Comparison of ENCODE assay signal across 9 cellular contexts in genomic region chr1:180533571-180533987, GRCh38. TPM values are rescaled to one million over a fixed set of nuclear protein-coding genes. Genes with fewer than 3 reads are reported as not detected.
DNase-seq lines count a peak whose midpoint lies in the region; ATAC-seq, FAIRE-seq and TF ChIP-seq lines count a peak whose summit lies in the region.
"Had no signal": no experiment of that assay in that cellular context is flagged by ENCODE, and none has a peak within 500 bp of the region (broad histone marks: within the 10 kb centered on the region; RNA-seq: fewer than 3 reads in every experiment).

No MANE protein-coding gene starts in this region.

- no peak overlapping the region for H3K27ac ChIP-seq in KMS-11
- no peak overlapping the region for H3K27ac ChIP-seq in testis

- H3K79me2 ChIP-seq in KMS-11 (ENCODE audit: insufficient read depth, low read depth) = no peaks in the 10 kb centered on the region

- H3K9ac ChIP-seq in KMS-11 = no peak overlapping the region

- peak; percentile 2 for DNase-seq in OCI-M2 (lab: John Stamatoyannopoulos, UW; ENCODE audit: unreplicated experiment)
- peak; percentile 56 for DNase-seq in activated T-cell treated with anti-CD3 and anti-CD28 coated beads for 48 hours (ENCODE audit: low read depth)
- peak; percentile 31 for DNase-seq in fibroblast of gingiva (ENCODE audit: low read depth)
- DNase-seq in testis = peak; percentile 87

- H2AFZ ChIP-seq in KMS-11 (ENCODE audit: low read depth) (0 out of 2 replicates have a peak overlapping the region, but pooled peaks have one; percentile 3), neuron (ENCODE audit: low read depth, low read length) (peak overlapping the region; percentile 37)

- FAIRE-seq in A204.1 (lab: Jason Lieb, UNC) = peak; percentile 65

- intact Hi-C loops in testis (cut with DNase I; ENCODE audit: low total_unique reads) = loop anchor here (10.0 kb wide), 1 partner anchor 321 kb away; no protein-coding TSS in a partner anchor

- no peaks in the 10 kb centered on the region for H4K20me1 ChIP-seq in KMS-11 (ENCODE audit: insufficient read depth)

- TF ChIP-seq CTCF in KMS-11 (conservative IDR thresholded peaks at IDR 0.05; ENCODE audit: low read depth, low read length) = peak; percentile 87
- TF ChIP-seq CTCF in testis (IDR thresholded peaks at IDR 0.05) = peak; percentile 53 to 80 (median 68)

- peak; percentile 52 for ATAC-seq in GM18502 (IDR thresholded peaks at IDR 0.05; ENCODE audit: poor library complexity, unreplicated experiment)

- H3K4me1 ChIP-seq in KMS-11 (ENCODE audit: low read depth, poor library complexity, severe bottlenecking) (no peaks in the 10 kb centered on the region), neuron (ENCODE audit: insufficient read depth, low read length) (peaks cover 5% of the 10 kb centered on the region), testis (peaks cover 6% of the 10 kb centered on the region)

- H3K4me3 ChIP-seq in KMS-11 (IDR thresholded peaks at IDR 0.05; ENCODE audit: insufficient read depth, low read depth, low read length) = no peak overlapping the region
- H3K4me3 ChIP-seq in neuron (ENCODE audit: low read length) = no peak overlapping the region
- no peak overlapping the region for H3K4me3 ChIP-seq in testis

- TF ChIP-seq POLR2A in testis (IDR thresholded peaks at IDR 0.05) = no peak

- H3K36me3 ChIP-seq in KMS-11 (ENCODE audit: insufficient read depth) = no peaks in the 10 kb centered on the region
- H3K36me3 ChIP-seq in neuron (ENCODE audit: insufficient read depth, low read length) = no peaks in the 10 kb centered on the region
- no peaks in the 10 kb centered on the region for H3K36me3 ChIP-seq in testis (ENCODE audit: low read depth, missing control alignments)

- H3K27me3 ChIP-seq in KMS-11 (ENCODE audit: insufficient read depth, low read depth) = no peaks in the 10 kb centered on the region
- no peaks in the 10 kb centered on the region for H3K27me3 ChIP-seq in neuron (ENCODE audit: insufficient read depth, low read length)
- no peaks in the 10 kb centered on the region for H3K27me3 ChIP-seq in testis

- WGBS in testis, 2 donors = 36 to 42% methylated on average over 6 of the region's 6 CpGs

- no peaks in the 10 kb centered on the region for H3K9me3 ChIP-seq in neuron (ENCODE audit: low read length)
- H3K9me3 ChIP-seq in testis = no peaks in the 10 kb centered on the region

- no peak overlapping the region for H3K4me2 ChIP-seq in KMS-11

RNA-seq across cellular contexts. Expression of gene OVAAL, which starts 25.2 kb away (rescaled TPM):
- not detected for total RNA-seq in testis
- polyA plus RNA-seq in testis (ENCODE audit: insufficient read depth, low read depth, low replicate concordance) = not detected
- total RNA-seq: skeletal muscle tissue had no signal

RNA-seq across cellular contexts. Expression of gene ACBD6, which starts 31.2 kb away (rescaled TPM):
- 100 to 1,000 TPM in 1 of 2 donors, 10 to 100 TPM in 1; 97.2 to 102 TPM for total RNA-seq in testis
- 61.9 TPM for polyA plus RNA-seq in testis (ENCODE audit: insufficient read depth, low read depth, low replicate concordance)

Comparison
In these comparisons a context has a peak if more than half of its experiments do, and no peak if none do; other contexts are left out.
1. DNase-seq: peak in every context shown above with its lines; median percentile 87 in testis; 56 in activated T-cell treated with anti-CD3 and anti-CD28 coated beads for 48 hours; 31 in fibroblast of gingiva; 2 in OCI-M2.